ENCODE assay signal across 29 cellular contexts in genomic region chr16:59614466-59615240, GRCh38.
"Had no signal": no experiment of that assay in that cellular context is flagged by ENCODE, and none has a peak within 500 bp of the region (broad histone marks: within the 10 kb centered on the region; RNA-seq: fewer than 3 reads in every experiment).

No MANE protein-coding gene starts in this region.

- H3K36me3 ChIP-seq: neural progenitor cell, ovary, right lobe of liver, sigmoid colon, stomach, thoracic aorta, thyroid gland, tibial nerve, upper lobe of left lung, vagina had no signal

- ATAC-seq: naive thymus-derived CD8-positive, alpha-beta T cell; natural killer cell treated with Interleukin-12 subunit alpha and Interleukin-12 subunit beta and Interleukin-15 and Interleukin-18, amount 100 ng/mL, for 72 hours; psoas muscle; right cardiac atrium; right lobe of liver; stimulated activated naive B cell treated with anti-CD40 and anti-IgM and Interleukin-4, amounts not matched to agents 10 μg/mL and 1 μg/mL and 100 μg/mL, for 72 hours had no signal

- H3K4me3 ChIP-seq: neural progenitor cell, ovary, psoas muscle, right lobe of liver, sigmoid colon, stomach, thoracic aorta, thyroid gland, tibial nerve, upper lobe of left lung, vagina had no signal

- H3K4me2 ChIP-seq: neural progenitor cell had no signal

- H3K4me1 ChIP-seq: parathyroid adenoma, psoas muscle, right lobe of liver, sigmoid colon, stomach, thyroid gland, tibial nerve, upper lobe of left lung, vagina had no signal

- H3K9me3 Mint-ChIP-seq: nephron progenitor cell, neural progenitor cell had no signal

- H3K27ac Mint-ChIP-seq: natural killer cell treated with Interleukin-12 subunit alpha and Interleukin-12 subunit beta and Interleukin-15 and Interleukin-18, amount 100 ng/mL, for 72 hours; nephron progenitor cell; neural progenitor cell; progenitor cell of endocrine pancreas; stimulated activated naive B cell treated with anti-CD40 and anti-IgM and Interleukin-4, amounts not matched to agents 10 μg/mL and 1 μg/mL and 100 μg/mL, for 72 hours; stimulated activated naive CD8-positive, alpha-beta T cell treated with anti-CD3 and anti-CD28 coated beads, Interleukin-15, Interleukin-2, amounts not matched to agents 100 ng/mL and 50 ng/mL, for 24 hours had no signal

- H3K36me3 Mint-ChIP-seq: naive thymus-derived CD8-positive, alpha-beta T cell; natural killer cell treated with Interleukin-12 subunit alpha and Interleukin-12 subunit beta and Interleukin-15 and Interleukin-18, amount 100 ng/mL, for 72 hours; neural progenitor cell; stimulated activated naive B cell treated with anti-CD40 and anti-IgM and Interleukin-4, amounts not matched to agents 10 μg/mL and 1 μg/mL and 100 μg/mL, for 72 hours had no signal

- H3K4me3 Mint-ChIP-seq: naive thymus-derived CD8-positive, alpha-beta T cell; natural killer cell treated with Interleukin-12 subunit alpha and Interleukin-12 subunit beta and Interleukin-15 and Interleukin-18, amount 100 ng/mL, for 72 hours; nephron progenitor cell; neural progenitor cell; stimulated activated naive B cell treated with anti-CD40 and anti-IgM and Interleukin-4, amounts not matched to agents 10 μg/mL and 1 μg/mL and 100 μg/mL, for 72 hours; stimulated activated naive CD8-positive, alpha-beta T cell treated with anti-CD3 and anti-CD28 coated beads, Interleukin-15, Interleukin-2, amounts not matched to agents 100 ng/mL and 50 ng/mL, for 24 hours had no signal

- DNase-seq: naive thymus-derived CD8-positive, alpha-beta T cell; nephron progenitor cell; occipital lobe; ovary; posterior cingulate gyrus; psoas muscle; right cardiac atrium; right lobe of liver; sigmoid colon; small intestine; stimulated activated CD4-positive, alpha-beta T cell treated with anti-CD3 and anti-CD28 coated beads, Interleukin-15, amount 100 ng/mL, for 24 hours; stimulated activated CD4-positive, alpha-beta T cell treated with anti-CD3 and anti-CD28 coated beads, Interleukin-2, amount 100 ng/mL, for 24 hours; stimulated activated CD4-positive, alpha-beta T cell treated with anti-CD3 and anti-CD28 coated beads, Interleukin-2, amount 100 ng/mL, for 48 hours; stimulated activated CD4-positive, alpha-beta T cell treated with anti-CD3 and anti-CD28 coated beads, Interleukin-4, amount 100 ng/mL, for 4 hours; stimulated activated CD8-positive, alpha-beta memory T cell treated with anti-CD3 and anti-CD28 coated beads, Interleukin-4, amount 100 ng/mL, for 48 hours; stimulated activated naive B cell treated with anti-CD40 and anti-IgM and Interleukin-4, amounts not matched to agents 10 μg/mL and 1 μg/mL and 100 μg/mL, for 72 hours; stimulated activated naive CD4-positive, alpha-beta T cell treated with Interleukin-2 at 50 U/mL for 16 hours; stomach; thyroid gland; trophoblast cell; upper lobe of left lung had no signal

- H3K4me1 Mint-ChIP-seq: naive thymus-derived CD8-positive, alpha-beta T cell; stimulated activated naive B cell treated with anti-CD40 and anti-IgM and Interleukin-4, amounts not matched to agents 10 μg/mL and 1 μg/mL and 100 μg/mL, for 72 hours had no signal

- H3K27ac ChIP-seq: neural progenitor cell, ovary, parathyroid adenoma, psoas muscle, right lobe of liver, sigmoid colon, stomach, thoracic aorta, thyroid gland, tibial nerve, upper lobe of left lung, vagina had no signal

- H3K79me2 ChIP-seq: parathyroid adenoma had no signal

- H3K27me3 ChIP-seq: neural progenitor cell, ovary, right lobe of liver, sigmoid colon, stomach, thyroid gland, tibial nerve, upper lobe of left lung, vagina had no signal

- H3K9ac ChIP-seq: neural progenitor cell, parathyroid adenoma had no signal

- H3K9me3 ChIP-seq: ovary, psoas muscle, right lobe of liver, sigmoid colon, stomach, thoracic aorta, thyroid gland, tibial nerve, upper lobe of left lung, vagina had no signal
